Comparison of ENCODE assay signal across 8 cellular contexts in the genomic region with DNA sequence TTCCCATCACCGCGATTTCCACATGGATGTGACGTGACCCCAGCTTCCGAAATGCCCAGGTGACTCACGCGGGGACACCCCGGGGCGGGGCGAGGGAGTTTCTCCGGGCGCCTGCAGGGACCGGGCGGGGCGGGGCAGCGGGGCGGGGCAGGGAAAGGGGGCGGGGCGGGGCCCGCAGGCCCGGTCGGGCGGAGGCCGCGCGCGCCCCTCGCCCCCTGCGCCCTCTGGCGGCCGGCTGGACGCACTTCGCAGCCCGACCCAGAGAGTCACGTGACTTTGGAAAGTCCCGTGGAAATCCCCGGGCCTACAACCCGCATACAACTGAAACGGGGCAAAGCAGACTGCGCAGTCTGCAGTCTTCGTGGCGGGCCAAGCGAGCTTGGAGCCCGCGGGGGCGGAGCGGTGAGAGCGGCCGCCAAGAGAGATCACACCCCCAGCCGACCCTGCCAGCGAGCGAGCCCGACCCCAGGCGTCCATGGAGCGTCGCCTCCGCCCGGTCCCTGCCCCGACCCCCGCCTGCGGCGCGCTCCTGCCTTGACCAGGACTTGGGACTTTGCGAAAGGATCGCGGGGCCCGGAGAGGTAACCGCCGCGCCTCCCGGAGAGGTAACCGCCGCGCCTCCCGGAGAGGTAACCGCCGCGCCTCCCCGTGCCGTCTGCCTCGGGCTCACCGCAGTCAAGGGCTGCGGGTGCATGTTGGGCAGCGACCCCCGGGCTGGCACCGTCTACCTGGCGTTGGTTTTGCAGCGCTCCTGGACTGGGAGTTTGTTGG.
DNase-seq lines count a peak whose midpoint lies in the region; ATAC-seq and TF ChIP-seq lines count a peak whose summit lies in the region.

A gene (plus strand): TSS at position 346 of the 771 bp plus-strand sequence. CDS start 3,969 bp downstream, outside the sequence.

- peak within 1 kb of the TSS; percentile 94 for H3K4me3 ChIP-seq in HUES6 (ENCODE audit: low read depth, low read length)
- H3K4me3 ChIP-seq in muscle layer of colon (ENCODE audit: low read depth in 1 of 2, low read length in 2 of 2): peak within 1 kb of the TSS; percentile 93 to 96

- H3K9me3 ChIP-seq in HUES6 (ENCODE audit: control insufficient read depth, insufficient read depth, low read depth, low read length) (no peaks in the 10 kb centered on the region), muscle layer of colon (ENCODE audit: low read length) (no peaks in the 10 kb centered on the region)

- ATAC-seq in GM21447 (IDR thresholded peaks at IDR 0.05; ENCODE audit: unreplicated experiment): peak; percentile 54

- peaks cover 8% of the 10 kb centered on the region; the same call in 1 of the 2 replicates for H3K36me3 ChIP-seq in HUES6 (ENCODE audit: control insufficient read depth, insufficient read depth, low read length)
- peaks cover 6% of the 10 kb centered on the region for H3K36me3 ChIP-seq in muscle layer of colon (ENCODE audit: insufficient read depth, low read length)

- TF ChIP-seq POLR2A in erythroblast (IDR thresholded peaks at IDR 0.05; ENCODE audit: low read length): no peak

- peak within 1 kb of the TSS; percentile 79 for H3K9ac ChIP-seq in HUES6 (ENCODE audit: low read length)
- H3K9ac ChIP-seq in muscle layer of colon (ENCODE audit: low read length): peak within 1 kb of the TSS; percentile 70

- H3K4me1 ChIP-seq in HUES6 (ENCODE audit: control insufficient read depth, insufficient read depth, low read length): peaks cover 37% of the 10 kb centered on the region
- peaks cover 63% of the 10 kb centered on the region for H3K4me1 ChIP-seq in muscle layer of colon (ENCODE audit: insufficient read depth, low read length)

- peak within 1 kb of the TSS; percentile 72; the same call in 1 of the 2 replicates for H3K27ac ChIP-seq in HUES6 (ENCODE audit: low read depth, low read length)
- H3K27ac ChIP-seq in muscle layer of colon (ENCODE audit: low read depth, low read length): peak within 1 kb of the TSS; percentile 95

- DNase-seq in DMS153 (lab: John Stamatoyannopoulos, UW): peak; percentile 75
- peak; percentile 97 for DNase-seq in OCI-M1 (lab: John Stamatoyannopoulos, UW)
- peak; percentile 94 for DNase-seq in activated T-cell treated with anti-CD3 and anti-CD28 coated beads for 4 hours
- peak; percentile 92 to 97 for DNase-seq in erythroblast (lab: John Stamatoyannopoulos, UW)
- peak; percentile 90 for DNase-seq in stimulated activated CD8-positive, alpha-beta memory T cell treated with anti-CD3 and anti-CD28 coated beads, Interleukin-7, amount 100 ng/mL, for 1 hour (ENCODE audit: low read depth in 2 of 2)

- H3K27me3 ChIP-seq in HUES6 (ENCODE audit: control insufficient read depth, insufficient read depth, low read length) (peaks cover 23% of the 10 kb centered on the region), muscle layer of colon (ENCODE audit: control insufficient read depth in 1 of 2, insufficient read depth in 2 of 2, low read length in 2 of 2) (no peaks in the 10 kb centered on the region)

Comparison
In these comparisons a context has a peak if more than half of its experiments do, and no peak if none do; other contexts are left out.
1. Peak in every context shown above with its lines: DNase-seq, ATAC-seq, H3K4me3 ChIP-seq and H3K27ac ChIP-seq.